In the genomic region with DNA sequence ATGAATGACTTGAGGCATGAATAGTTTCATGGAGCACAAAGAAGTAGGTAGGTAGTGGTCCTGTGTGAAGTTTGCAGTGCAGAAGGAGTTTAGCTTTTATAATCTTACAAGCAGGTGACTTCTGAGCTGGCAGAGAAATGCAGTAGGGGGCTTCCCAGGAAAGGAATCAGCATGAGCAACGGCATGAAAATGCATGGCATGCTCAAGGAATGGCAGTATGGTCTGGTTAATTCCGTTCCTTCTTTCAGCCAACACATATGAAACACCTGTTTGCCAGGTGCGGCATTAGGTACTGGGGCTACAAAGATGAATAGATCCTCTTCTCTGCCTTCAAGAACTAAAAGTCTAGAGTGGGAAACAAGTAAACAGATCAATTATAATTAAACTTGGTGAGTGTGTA, we compare ENCODE assay signal across 15 cellular contexts.
A peak's percentile ranks its signal among the peaks of the same experiment; 100 is the strongest.
DNase-seq lines count a peak whose midpoint lies in the region; ATAC-seq and TF ChIP-seq lines count a peak whose summit lies in the region.
"Had no signal": no experiment of that assay in that cellular context is flagged by ENCODE, and none has a peak within 500 bp of the region (broad histone marks: within the 10 kb centered on the region; RNA-seq: fewer than 3 reads in every experiment).

No MANE protein-coding gene starts in this region.

- peak overlapping the region; percentile 54 for H3K4me3 Mint-ChIP-seq in activated CD4-positive, alpha-beta T cell treated with anti-CD3 and anti-CD28 coated beads, Interleukin-2, amount 10 ng/mL, durations not matched to agents 24 days and 14 days
- H3K4me3 Mint-ChIP-seq in central memory CD8-positive, alpha-beta T cell: no peak overlapping the region
- H3K4me3 Mint-ChIP-seq in progenitor cell of endocrine pancreas (ENCODE audit: low read depth): no peak overlapping the region
- H3K4me3 Mint-ChIP-seq: memory B cell, neural progenitor cell had no signal

- H3K36me3 Mint-ChIP-seq in activated CD4-positive, alpha-beta T cell treated with anti-CD3 and anti-CD28 coated beads, Interleukin-2, amount 10 ng/mL, durations not matched to agents 24 days and 14 days (ENCODE audit: low read depth): peaks cover 55% of the 10 kb centered on the region
- H3K36me3 Mint-ChIP-seq in central memory CD8-positive, alpha-beta T cell (ENCODE audit: insufficient read depth): peaks cover 16% of the 10 kb centered on the region
- H3K36me3 Mint-ChIP-seq in progenitor cell of endocrine pancreas (ENCODE audit: insufficient read depth): no peaks in the 10 kb centered on the region
- H3K36me3 Mint-ChIP-seq: neural progenitor cell had no signal

- H3K36me3 ChIP-seq in SJSA1: no peaks in the 10 kb centered on the region
- H3K36me3 ChIP-seq: neural progenitor cell, WERI-Rb-1 had no signal

- H3K4me1 Mint-ChIP-seq in activated CD4-positive, alpha-beta T cell treated with anti-CD3 and anti-CD28 coated beads, Interleukin-2, amount 10 ng/mL, durations not matched to agents 24 days and 14 days: peaks cover 79% of the 10 kb centered on the region
- peaks cover 35% of the 10 kb centered on the region for H3K4me1 Mint-ChIP-seq in central memory CD8-positive, alpha-beta T cell
- H3K4me1 Mint-ChIP-seq in progenitor cell of endocrine pancreas (ENCODE audit: low read depth): peaks cover 6% of the 10 kb centered on the region
- H3K4me1 Mint-ChIP-seq: neural progenitor cell had no signal

- no peak for ATAC-seq in central memory CD8-positive, alpha-beta T cell (replicated peaks; ENCODE audit: extremely low read depth, poor library complexity, severe bottlenecking)
- ATAC-seq in GM21360 (IDR thresholded peaks at IDR 0.05; ENCODE audit: unreplicated experiment): no peak
- ATAC-seq: Panc1 had no signal

- peak overlapping the region; percentile 91 for H3K27ac ChIP-seq in SJSA1
- H3K27ac ChIP-seq: coronary artery, neural progenitor cell, WERI-Rb-1 had no signal

- no peak overlapping the region for H3K4me3 ChIP-seq in SJSA1
- H3K4me3 ChIP-seq: coronary artery, neural progenitor cell had no signal

- H3K27me3 ChIP-seq in SJSA1 (replicated peaks): no peaks in the 10 kb centered on the region
- H3K27me3 ChIP-seq: neural progenitor cell had no signal

- H3K27ac Mint-ChIP-seq in activated CD4-positive, alpha-beta T cell treated with anti-CD3 and anti-CD28 coated beads, Interleukin-2, amount 10 ng/mL, durations not matched to agents 24 days and 14 days: peak overlapping the region; percentile 88
- H3K27ac Mint-ChIP-seq in central memory CD8-positive, alpha-beta T cell (ENCODE audit: low read depth): peak overlapping the region; percentile 16
- H3K27ac Mint-ChIP-seq in progenitor cell of endocrine pancreas: peak overlapping the region; percentile 7
- H3K27ac Mint-ChIP-seq: memory B cell, neural progenitor cell had no signal

- TF ChIP-seq CTCF in progenitor cell of endocrine pancreas (IDR thresholded peaks at IDR 0.05; ENCODE audit: unreplicated experiment): no peak

- no peaks in the 10 kb centered on the region for H3K9me3 ChIP-seq in SJSA1 (replicated peaks)

- intact Hi-C loops in activated CD4-positive, alpha-beta T cell treated with anti-CD3 and anti-CD28 coated beads, Interleukin-2, amount 10 ng/mL, durations not matched to agents 24 days and 14 days (cut with micrococcal nuclease): no loop called here

- H3K4me1 ChIP-seq in SJSA1 (replicated peaks): peaks cover 23% of the 10 kb centered on the region
- H3K4me1 ChIP-seq: neural progenitor cell had no signal

- no peaks in the 10 kb centered on the region for H3K27me3 Mint-ChIP-seq in activated CD4-positive, alpha-beta T cell treated with anti-CD3 and anti-CD28 coated beads, Interleukin-2, amount 10 ng/mL, durations not matched to agents 24 days and 14 days
- H3K27me3 Mint-ChIP-seq in central memory CD8-positive, alpha-beta T cell: no peaks in the 10 kb centered on the region
- no peaks in the 10 kb centered on the region for H3K27me3 Mint-ChIP-seq in progenitor cell of endocrine pancreas
- H3K27me3 Mint-ChIP-seq: memory B cell had no signal

- peaks cover 7% of the 10 kb centered on the region for H3K9me3 Mint-ChIP-seq in activated CD4-positive, alpha-beta T cell treated with anti-CD3 and anti-CD28 coated beads, Interleukin-2, amount 10 ng/mL, durations not matched to agents 24 days and 14 days
- H3K9me3 Mint-ChIP-seq in central memory CD8-positive, alpha-beta T cell: no peaks in the 10 kb centered on the region
- no peaks in the 10 kb centered on the region for H3K9me3 Mint-ChIP-seq in progenitor cell of endocrine pancreas (ENCODE audit: low read depth)
- H3K9me3 Mint-ChIP-seq: memory B cell, neural progenitor cell had no signal

- peak; percentile 60 for DNase-seq in activated CD4-positive, alpha-beta T cell treated with anti-CD3 and anti-CD28 coated beads, Interleukin-2, amount 10 ng/mL, durations not matched to agents 24 days and 14 days
- no peak for DNase-seq in activated CD4-positive, alpha-beta T cell treated with anti-CD3 and anti-CD28 coated beads for 4 hours
- peak in 1 of 2 experiments; percentile 25 for DNase-seq in SJSA1 (ENCODE audit: low read depth in 1 of 2, low spot score in 2 of 2)
- no peak for DNase-seq in central memory CD8-positive, alpha-beta T cell (ENCODE audit: low spot score in 2 of 2)
- DNase-seq in progenitor cell of endocrine pancreas (ENCODE audit: low spot score, unreplicated experiment): no peak
- DNase-seq in COLO829 (ENCODE audit: low spot score): no peak
- no peak for DNase-seq in iPS-NIHi11 (ENCODE audit: low spot score)
- DNase-seq: NCI-H2081 treated with DMSO at 0.1 percent for 48 hours, NCI-H748 treated with DMSO at 0.1 percent for 48 hours, WERI-Rb-1 had no signal

Comparison
In these comparisons a context has a peak if more than half of its experiments do, and no peak if none do; other contexts are left out.
1. H3K27ac Mint-ChIP-seq: peak in every context shown above with its lines; median percentile 88 in activated CD4-positive, alpha-beta T cell treated with anti-CD3 and anti-CD28 coated beads, Interleukin-2, amount 10 ng/mL, durations not matched to agents 24 days and 14 days; 16 in central memory CD8-positive, alpha-beta T cell; 7 in progenitor cell of endocrine pancreas.